9 cellular contexts compared by ENCODE assay signal in the genomic region with DNA sequence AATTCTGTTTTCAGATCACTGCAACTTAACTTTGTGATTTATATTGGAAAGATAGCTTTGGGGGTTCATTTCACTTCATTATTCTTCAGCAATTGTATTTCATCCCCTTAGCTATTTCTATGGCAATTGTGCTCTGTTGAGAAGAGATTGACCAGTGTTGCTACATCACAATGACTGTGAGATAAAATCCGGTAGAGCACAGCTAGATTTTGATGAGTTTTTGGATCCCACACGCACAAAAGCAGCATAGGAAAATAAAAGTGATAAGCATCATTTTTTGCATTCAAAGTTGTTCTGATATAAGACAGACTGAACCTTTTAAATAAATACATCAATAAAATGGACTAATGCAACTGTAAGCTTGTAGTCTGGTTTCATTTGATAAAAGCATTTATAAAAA.
"Had no signal": no experiment of that assay in that cellular context is flagged by ENCODE, and none has a peak within 500 bp of the region (broad histone marks: within the 10 kb centered on the region; RNA-seq: fewer than 3 reads in every experiment).

No MANE protein-coding gene starts in this region.

- DNase-seq: GM23248, GOT3, H7, H9, HCEC 1CT, HFFc6 had no signal

- H3K4me2 ChIP-seq: GM23338 had no signal

- H3K9me3 ChIP-seq: HAP-1 had no signal

- H3K4me1 ChIP-seq: HAP-1 had no signal

- H3K9ac ChIP-seq: GM23248 had no signal

- ATAC-seq: GM23338, HCT116 had no signal

- H2AFZ ChIP-seq: GM23248, GM23338 had no signal

- H3K27ac ChIP-seq: GM23248 had no signal

- H3K36me3 ChIP-seq: HAP-1 had no signal

- H3K4me3 ChIP-seq: GM23248, GM23338, HAP-1 had no signal
